32 cellular contexts compared by ENCODE assay signal in genomic region chr9:74493512-74493911, GRCh38. TPM values are rescaled to one million over a fixed set of nuclear protein-coding genes. Genes with fewer than 3 reads are reported as not detected.
"Had no signal": no experiment of that assay in that cellular context is flagged by ENCODE, and none has a peak within 500 bp of the region (broad histone marks: within the 10 kb centered on the region; RNA-seq: fewer than 3 reads in every experiment).

No MANE protein-coding gene starts in this region.

- H3K27ac ChIP-seq: VCaP had no signal

- ATAC-seq: activated CD8-positive, alpha-beta memory T cell treated with anti-CD3 and anti-CD28 coated beads, Interleukin-2, amount 10 ng/mL, durations not matched to agents 7 days and 5 days; activated naive CD8-positive, alpha-beta T cell treated with anti-CD3 and anti-CD28 coated beads, Interleukin-2, amount 50 U/mL, for 24 hours had no signal

- FAIRE-seq: bronchial epithelial cell had no signal

- DNase-seq: activated CD4-positive, alpha-beta memory T cell treated with anti-CD3 and anti-CD28 coated beads, Interleukin-2, amount 10 ng/mL, durations not matched to agents 7 days and 5 days; activated CD4-positive, alpha-beta T cell treated with anti-CD3 and anti-CD28 coated beads for 1 hour; activated CD4-positive, alpha-beta T cell treated with anti-CD3 and anti-CD28 coated beads for 48 hours; activated CD4-positive, CD25-positive, alpha-beta regulatory T cell; activated CD8-positive, alpha-beta memory T cell treated with anti-CD3 and anti-CD28 coated beads for 24 hours; activated CD8-positive, alpha-beta memory T cell treated with anti-CD3 and anti-CD28 coated beads, Interleukin-2, amount 10 ng/mL, durations not matched to agents 7 days and 5 days; activated CD8-positive, alpha-beta memory T cell treated with anti-CD3 and anti-CD28 coated beads, Interleukin-2, amount 50 U/mL, for 48 hours; activated effector memory CD4-positive, alpha-beta T cell treated with Interleukin-2 at 50 U/mL for 16 hours; activated naive CD4-positive, alpha-beta T cell treated with anti-CD3 and anti-CD28 coated beads, Interleukin-2, amount 10 ng/mL, durations not matched to agents 7 days and 5 days; activated naive CD8-positive, alpha-beta T cell treated with anti-CD3 and anti-CD28 coated beads, Interleukin-2, amount 50 U/mL, for 24 hours; activated T-cell treated with anti-CD3 and anti-CD28 coated beads, Interleukin-2, amount 50 U/mL, for 48 hours; anterior cingulate cortex; caudate nucleus; cerebellar nuclear complex; NCI-H1092 treated with DMSO at 0.1 percent for 48 hours; NCI-H1417; NCI-H146; NCI-H187; NCI-H2029 treated with DMSO at 0.1 percent for 48 hours; NCI-H2107; NCI-H2171; NCI-H510A; NCI-H69; NCI-H82; Right ventricle myocardium superior; SW 1271; T-helper 1 cell; T-helper 2 cell; T-helper 9 cell had no signal

RNA-seq across cellular contexts. Expression of gene RORB, which starts 3.6 kb away (rescaled TPM):
- total RNA-seq: OCI-LY7 had no signal
